Comparison of ENCODE assay signal across 8 cellular contexts in the genomic region with DNA sequence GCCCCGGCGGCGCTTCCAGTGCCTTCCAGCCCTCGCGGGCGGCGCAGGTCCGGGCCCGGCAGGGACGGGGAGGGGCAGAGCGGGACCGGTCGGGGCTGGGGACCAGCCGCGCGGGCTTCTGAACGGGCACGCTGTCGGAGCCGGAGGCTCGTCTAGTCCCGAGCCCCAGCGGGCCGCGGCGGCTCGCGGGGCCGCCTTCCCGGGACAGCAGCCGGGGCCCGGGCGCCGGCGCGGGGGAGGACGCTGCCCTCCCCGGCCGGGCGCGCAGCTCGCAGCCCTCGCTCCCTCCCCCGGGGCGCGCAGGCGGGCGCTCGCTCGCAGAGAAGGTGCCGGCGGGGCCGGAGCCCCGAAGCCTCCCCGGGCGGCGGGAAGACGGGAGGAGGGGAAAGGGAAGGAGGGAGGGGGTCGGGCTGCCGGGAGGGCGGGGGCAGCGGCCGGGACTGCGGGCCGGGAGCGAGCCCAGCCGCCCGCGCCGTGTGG. TPM values are rescaled to one million over a fixed set of nuclear protein-coding genes. Genes with fewer than 3 reads are reported as not detected.
DNase-seq lines count a peak whose midpoint lies in the region; ATAC-seq and TF ChIP-seq lines count a peak whose summit lies in the region.

No MANE protein-coding gene starts in this region.

- H4K91ac ChIP-seq in mesenchymal stem cell (ENCODE audit: low read length): peak overlapping the region; percentile 28

- no peak overlapping the region for H2AK5ac ChIP-seq in mesenchymal stem cell (ENCODE audit: low read length, severe bottlenecking)

- H3K4me1 ChIP-seq in effector memory CD4-positive, alpha-beta T cell (ENCODE audit: control insufficient read depth, insufficient read depth, low read length, poor library complexity, severe bottlenecking): no peaks in the 10 kb centered on the region
- H3K4me1 ChIP-seq in mesenchymal stem cell (ENCODE audit: control insufficient read depth, insufficient read depth, low read depth, low read length): peaks cover 40% of the 10 kb centered on the region
- H3K4me1 ChIP-seq in tibial nerve: peaks cover 0 to 66% (median 24%) of the 10 kb centered on the region in 4 donors

- no peak overlapping the region for H3K14ac ChIP-seq in mesenchymal stem cell (ENCODE audit: low read length in 2 of 2)

- peak in 1 of 2 donors; percentile 1 for TF ChIP-seq EP300 in tibial nerve (IDR thresholded peaks at IDR 0.05)

- H2AFZ ChIP-seq in mesenchymal stem cell (ENCODE audit: low read depth, low read length): peak overlapping the region; percentile 47

- peak overlapping the region; percentile 25 for H3K4me3 ChIP-seq in effector memory CD4-positive, alpha-beta T cell (ENCODE audit: insufficient read depth, low read depth, low read length, poor library complexity, severe bottlenecking)
- peak overlapping the region; percentile 86 to 96 for H3K4me3 ChIP-seq in mesenchymal stem cell (ENCODE audit: insufficient read depth in 1 of 2, low read depth in 1 of 2, low read length in 2 of 2)
- H3K4me3 ChIP-seq in tibial nerve: peak overlapping the region; percentile 49 to 89 (median 70)

- peak; percentile 80 for DNase-seq in Right ventricle myocardium inferior (ENCODE audit: missing footprints)
- no peak for DNase-seq in cardiac septum (ENCODE audit: low spot score)
- DNase-seq in RWPE1 (ENCODE audit: low spot score): peak; percentile 72
- no peak for DNase-seq in effector memory CD4-positive, alpha-beta T cell
- peak; percentile 79 for DNase-seq in mesenchymal stem cell
- DNase-seq in tibial nerve (ENCODE audit: low spot score in 2 of 2): no peak
- DNase-seq in T-helper 1 cell: no peak

- H3K9me3 ChIP-seq in effector memory CD4-positive, alpha-beta T cell (ENCODE audit: control insufficient read depth, low read length): no peaks in the 10 kb centered on the region
- H3K9me3 ChIP-seq in mesenchymal stem cell (ENCODE audit: control insufficient read depth, low read length): no peaks in the 10 kb centered on the region
- H3K9me3 ChIP-seq in tibial nerve: no peaks in the 10 kb centered on the region

- peak overlapping the region; percentile 51 for H3K4me2 ChIP-seq in mesenchymal stem cell (ENCODE audit: low read length, poor library complexity, severe bottlenecking)

- peak overlapping the region; percentile 56 for H2BK15ac ChIP-seq in mesenchymal stem cell (ENCODE audit: low read depth, poor library complexity, severe bottlenecking)

- CTCF ChIA-PET in RWPE1 (lab: Yijun Ruan, JAX): no interaction called here

- peak overlapping the region; percentile 92 for H3K9ac ChIP-seq in mesenchymal stem cell (ENCODE audit: low read length)

- H3K4ac ChIP-seq in mesenchymal stem cell (ENCODE audit: low read depth in 1 of 2, low read length in 2 of 2): peak overlapping the region in 1 of 2 experiments; percentile 28

- ATAC-seq in Right ventricle myocardium inferior: no peak
- no peak for ATAC-seq in HG03108 (IDR thresholded peaks at IDR 0.05; ENCODE audit: unreplicated experiment)

- intact Hi-C loops in Right ventricle myocardium inferior (cut with DNase I) (loop anchor here (2.0 to 10.0 kb wide), 3 partner anchors 77 to 280 kb away; no protein-coding TSS in a partner anchor), cardiac septum (cut with DNase I) (loop anchor here (2.0 to 5.0 kb wide), 2 partner anchors 62 to 92 kb away; no protein-coding TSS in a partner anchor)

- no peak for TF ChIP-seq CTCF in RWPE1 (conservative IDR thresholded peaks at IDR 0.05; ENCODE audit: low read depth)
- TF ChIP-seq CTCF in tibial nerve (IDR thresholded peaks at IDR 0.05): no peak

- H2BK12ac ChIP-seq in mesenchymal stem cell (ENCODE audit: low read length in 2 of 2): no peak overlapping the region

- no peaks in the 10 kb centered on the region for H3K36me3 ChIP-seq in effector memory CD4-positive, alpha-beta T cell (ENCODE audit: control insufficient read depth, insufficient read depth, low read length)
- H3K36me3 ChIP-seq in mesenchymal stem cell (ENCODE audit: control insufficient read depth in 1 of 2, insufficient read depth in 2 of 2, low read depth in 1 of 2, low read length in 2 of 2) (peaks cover 4 to 26% of the 10 kb centered on the region in 2 experiments), tibial nerve (no peaks in the 10 kb centered on the region)

- H3K79me1 ChIP-seq in mesenchymal stem cell (replicated peaks; ENCODE audit: low read length, poor library complexity, severe bottlenecking): peaks cover 23% of the 10 kb centered on the region

- no peak for TF ChIP-seq POLR2A in tibial nerve (IDR thresholded peaks at IDR 0.05)

- no peak overlapping the region for H3K23ac ChIP-seq in mesenchymal stem cell (ENCODE audit: low read length in 2 of 2)

- H4K8ac ChIP-seq in mesenchymal stem cell (ENCODE audit: low read length): peak overlapping the region; percentile 13

- H2BK5ac ChIP-seq in mesenchymal stem cell (ENCODE audit: low read depth, low read length, poor library complexity, severe bottlenecking): peak overlapping the region; percentile 77

- H2BK120ac ChIP-seq in mesenchymal stem cell (ENCODE audit: low read depth, low read length): peak overlapping the region; percentile 84

- POLR2A ChIA-PET in RWPE1 (lab: Yijun Ruan, JAX; ENCODE audit: low non-redundant PET): no interaction called here

- peak overlapping the region; percentile 41 to 71 for H3K18ac ChIP-seq in mesenchymal stem cell (ENCODE audit: low read depth in 1 of 2, low read length in 2 of 2)

- H3K27me3 ChIP-seq in effector memory CD4-positive, alpha-beta T cell (replicated peaks; ENCODE audit: control insufficient read depth, insufficient read depth, low read length, poor library complexity, severe bottlenecking): peaks cover 23% of the 10 kb centered on the region
- H3K27me3 ChIP-seq in mesenchymal stem cell (ENCODE audit: control insufficient read depth in 1 of 2, insufficient read depth in 1 of 2, low read length in 2 of 2) (no peaks in the 10 kb centered on the region), tibial nerve (no peaks in the 10 kb centered on the region)

- H3K27ac ChIP-seq in RWPE1 (peak overlapping the region; percentile 86), mesenchymal stem cell (ENCODE audit: low read length, poor library complexity, severe bottlenecking) (peak overlapping the region; percentile 43), tibial nerve (peak overlapping the region; percentile 79 to 96 (median 92))
- H3K27ac ChIP-seq in effector memory CD4-positive, alpha-beta T cell (ENCODE audit: insufficient read depth, low read length, poor library complexity, severe bottlenecking): no peak overlapping the region

- no CpG with 5 or more reads among the region's 70 CpGs for whole genome bisulfite sequencing in mesenchymal stem cell
- WGBS in tibial nerve, 2 donors: 0 to 2% methylated on average over 9 to 22 of the region's 70 CpGs

RNA-seq across cellular contexts. Expression of gene SIRPA, which starts 0.7 kb away (rescaled TPM):
- total RNA-seq in Right ventricle myocardium inferior (20.9 TPM), cardiac septum (45.8 TPM), tibial nerve (10 to 100 TPM; 31.7 to 53.0 (median 41.1) TPM)
- 40.7 TPM for polyA plus RNA-seq in mesenchymal stem cell (2013, experiment 1 of 2)
- 40.6 TPM for polyA plus RNA-seq in mesenchymal stem cell (2013, experiment 2 of 2)

Comparison
In these comparisons a context has a peak if more than half of its experiments do, and no peak if none do; other contexts are left out.
1. DNase-seq: peak in Right ventricle myocardium inferior (single experiment), RWPE1 (single experiment) and mesenchymal stem cell (single experiment); none in cardiac septum (single experiment), effector memory CD4-positive, alpha-beta T cell (0 of 3), tibial nerve (0 of 2) and T-helper 1 cell (0 of 5).
2. H3K4me3 ChIP-seq: peak in every context shown above with its lines; median percentile 91 in mesenchymal stem cell; 70 in tibial nerve; 25 in effector memory CD4-positive, alpha-beta T cell.